8 cellular contexts compared by ENCODE assay signal in genomic region chr17:75504347-75505151, GRCh38. TPM values are rescaled to one million over a fixed set of nuclear protein-coding genes. Genes with fewer than 3 reads are reported as not detected.
DNase-seq lines count a peak whose midpoint lies in the region; ATAC-seq and TF ChIP-seq lines count a peak whose summit lies in the region.

No MANE protein-coding gene starts in this region.

- POLR2A ChIA-PET in naive thymus-derived CD4-positive, alpha-beta T cell (lab: Charles Lee) = interaction anchor here (1.0 to 1.5 kb wide), 2 partner anchors 17 to 516 kb away, joined by 3 to 4 read pairs; no protein-coding TSS in a partner anchor

- no peaks in the 10 kb centered on the region for H3F3A ChIP-seq in SU-DHL-6 (ENCODE audit: insufficient read depth)

- H3K27ac ChIP-seq in SU-DHL-6 (ENCODE audit: low read depth, low read length) (no peak overlapping the region), ascending aorta (no peak overlapping the region)
- H3K27ac ChIP-seq in naive thymus-derived CD4-positive, alpha-beta T cell (ENCODE audit: low read depth, low read length) = no peak overlapping the region

- no peak overlapping the region for H3K4me3 ChIP-seq in SU-DHL-6 (ENCODE audit: insufficient read depth, low read length, poor library complexity, severe bottlenecking)
- no peak overlapping the region for H3K4me3 ChIP-seq in naive thymus-derived CD4-positive, alpha-beta T cell (ENCODE audit: low read length)
- H3K4me3 ChIP-seq in ascending aorta = no peak overlapping the region

- peaks cover 8% of the 10 kb centered on the region for H3K4me1 Mint-ChIP-seq in central memory CD8-positive, alpha-beta T cell
- H3K4me1 Mint-ChIP-seq in naive thymus-derived CD4-positive, alpha-beta T cell = peaks cover 0 to 2% (median 0%) of the 10 kb centered on the region in 7 donors

- H3K4me2 ChIP-seq in SU-DHL-6 (ENCODE audit: low read depth, low read length, poor library complexity, severe bottlenecking) = no peak overlapping the region

- no peak overlapping the region for H2AFZ ChIP-seq in SU-DHL-6 (ENCODE audit: low read depth, low read length, severe bottlenecking)

- CTCF ChIA-PET in naive thymus-derived CD4-positive, alpha-beta T cell (lab: Charles Lee) = interaction anchor here (1.6 kb wide), 1 partner anchor 14 kb away, joined by 4 read pairs; no protein-coding TSS in a partner anchor

- H3K9ac ChIP-seq in SU-DHL-6 (ENCODE audit: low read length) = no peak overlapping the region

- no peaks in the 10 kb centered on the region for H3K27me3 ChIP-seq in SU-DHL-6 (ENCODE audit: low read length)
- H3K27me3 ChIP-seq in naive thymus-derived CD4-positive, alpha-beta T cell (ENCODE audit: control insufficient read depth in 2 of 2, insufficient read depth in 2 of 2, low read length in 2 of 2) = no peaks in the 10 kb centered on the region
- H3K27me3 ChIP-seq in ascending aorta = no peaks in the 10 kb centered on the region

- DNase-seq in AG20443 (ENCODE audit: low spot score) (peak; percentile 55), GM20000 (ENCODE audit: low spot score) (peak; percentile 90), NCI-H524 treated with DMSO at 0.1 percent for 48 hours (lab: John Stamatoyannopoulos, UW) (no peak), ascending aorta (ENCODE audit: low spot score in 2 of 2) (no peak)
- DNase-seq in central memory CD8-positive, alpha-beta T cell (ENCODE audit: low spot score in 2 of 2) = peak; percentile 30 to 36
- peak in 4 of 9 donors; percentile 26 to 41 (median 38) for DNase-seq in naive thymus-derived CD4-positive, alpha-beta T cell

- TF ChIP-seq CTCF in GM20000 (IDR thresholded peaks at IDR 0.05; ENCODE audit: extremely low read depth, missing control alignments) (peak; percentile 70), SU-DHL-6 (IDR thresholded peaks at IDR 0.05; ENCODE audit: insufficient read depth, low read length, poor library complexity, severe bottlenecking) (peak; percentile 84), ascending aorta (IDR thresholded peaks at IDR 0.05) (peak in 1 of 3 experiments; percentile 50)

- H3K4me1 ChIP-seq in naive thymus-derived CD4-positive, alpha-beta T cell (ENCODE audit: control insufficient read depth in 2 of 2, insufficient read depth in 2 of 2, low read length in 2 of 2) = no peaks in the 10 kb centered on the region
- peaks cover 2 to 20% of the 10 kb centered on the region in 2 donors for H3K4me1 ChIP-seq in ascending aorta

- no peaks in the 10 kb centered on the region for H3K27me3 Mint-ChIP-seq in central memory CD8-positive, alpha-beta T cell
- no peaks in the 10 kb centered on the region for H3K27me3 Mint-ChIP-seq in naive thymus-derived CD4-positive, alpha-beta T cell

- no peaks in the 10 kb centered on the region for H3K9me3 ChIP-seq in SU-DHL-6 (ENCODE audit: insufficient read depth, low read length)
- H3K9me3 ChIP-seq in naive thymus-derived CD4-positive, alpha-beta T cell (ENCODE audit: control insufficient read depth in 2 of 3, low read length in 3 of 3) = no peaks in the 10 kb centered on the region
- H3K9me3 ChIP-seq in ascending aorta = no peaks in the 10 kb centered on the region

- H3K4me3 Mint-ChIP-seq in central memory CD8-positive, alpha-beta T cell = peak overlapping the region; percentile 18
- H3K4me3 Mint-ChIP-seq in naive thymus-derived CD4-positive, alpha-beta T cell = no peak overlapping the region

- no peaks in the 10 kb centered on the region for H3K9me2 ChIP-seq in SU-DHL-6 (replicated peaks; ENCODE audit: insufficient read depth, low read length)

- intact Hi-C loops in naive thymus-derived CD4-positive, alpha-beta T cell (cut with micrococcal nuclease) = loop anchor here in 1 of 2 donors (1.0 to 2.0 kb wide), 2 partner anchors 21 to 58 kb away; partner anchors contain the start of gene LLGL2
- intact Hi-C loops in ascending aorta (cut with DNase I) = loop anchor here (5.0 kb wide), 1 partner anchor 47 kb away; the partner anchor contains the start of gene TMEM94

- H4K20me1 ChIP-seq in SU-DHL-6 (ENCODE audit: low read depth, low read length) = no peaks in the 10 kb centered on the region

- H3K27ac Mint-ChIP-seq in central memory CD8-positive, alpha-beta T cell (ENCODE audit: low read depth) = no peak overlapping the region
- no peak overlapping the region for H3K27ac Mint-ChIP-seq in naive thymus-derived CD4-positive, alpha-beta T cell

- H3K36me3 ChIP-seq in SU-DHL-6 (ENCODE audit: low read length) = no peaks in the 10 kb centered on the region
- peaks cover 0 to 7% (median 0%) of the 10 kb centered on the region in 3 experiments for H3K36me3 ChIP-seq in naive thymus-derived CD4-positive, alpha-beta T cell (ENCODE audit: control insufficient read depth in 2 of 3, insufficient read depth in 3 of 3, low read length in 3 of 3)
- peaks cover 45 to 66% of the 10 kb centered on the region in 2 donors for H3K36me3 ChIP-seq in ascending aorta

- H3K36me3 Mint-ChIP-seq in central memory CD8-positive, alpha-beta T cell (ENCODE audit: insufficient read depth) = peaks cover 1% of the 10 kb centered on the region
- no peaks in the 10 kb centered on the region for H3K36me3 Mint-ChIP-seq in naive thymus-derived CD4-positive, alpha-beta T cell

- H3K79me2 ChIP-seq in SU-DHL-6 (ENCODE audit: insufficient read depth, low read length) = no peaks in the 10 kb centered on the region

- no peaks in the 10 kb centered on the region for H3K9me3 Mint-ChIP-seq in central memory CD8-positive, alpha-beta T cell
- no peaks in the 10 kb centered on the region for H3K9me3 Mint-ChIP-seq in naive thymus-derived CD4-positive, alpha-beta T cell

- peak; percentile 45 for ATAC-seq in central memory CD8-positive, alpha-beta T cell (replicated peaks; ENCODE audit: extremely low read depth, poor library complexity, severe bottlenecking)
- ATAC-seq in naive thymus-derived CD4-positive, alpha-beta T cell = peak; percentile 73
- no peak for ATAC-seq in HG03045 (IDR thresholded peaks at IDR 0.05; ENCODE audit: unreplicated experiment)

RNA-seq across cellular contexts. Expression of gene CASKIN2, which starts 10.8 kb away (rescaled TPM):
- total RNA-seq in naive thymus-derived CD4-positive, alpha-beta T cell = 1 to 10 TPM in 2 of 5 experiments, under 1 TPM in 3; 0.22 to 1.2 (median 0.92) TPM
- under 1 TPM in 1 of 2 donors, not detected in 1; 0.28 TPM for polyA plus RNA-seq in naive thymus-derived CD4-positive, alpha-beta T cell
- 112 TPM for total RNA-seq in ascending aorta

RNA-seq across cellular contexts. Expression of gene TSEN54, which starts 11.8 kb away (rescaled TPM):
- 10 to 100 TPM; 36.2 to 62.9 (median 56.0) TPM for total RNA-seq in naive thymus-derived CD4-positive, alpha-beta T cell
- polyA plus RNA-seq in naive thymus-derived CD4-positive, alpha-beta T cell = 10 to 100 TPM; 64.6 to 85.0 TPM
- 92.7 TPM for total RNA-seq in ascending aorta

RNA-seq across cellular contexts. Expression of gene LLGL2, which starts 20.9 kb away (rescaled TPM):
- 10 to 100 TPM; 22.4 to 55.7 (median 33.7) TPM for total RNA-seq in naive thymus-derived CD4-positive, alpha-beta T cell
- polyA plus RNA-seq in naive thymus-derived CD4-positive, alpha-beta T cell = 10 to 100 TPM in 1 of 2 donors, 1 to 10 TPM in 1; 9.2 to 12.8 TPM
- total RNA-seq in ascending aorta = 41.8 TPM

RNA-seq across cellular contexts. Expression of gene TMEM94, which starts 48.1 kb away (rescaled TPM):
- total RNA-seq in naive thymus-derived CD4-positive, alpha-beta T cell = 10 to 100 TPM; 74.1 to 97.2 (median 81.9) TPM
- polyA plus RNA-seq in naive thymus-derived CD4-positive, alpha-beta T cell = 10 to 100 TPM; 11.7 to 27.2 TPM
- total RNA-seq in ascending aorta = 125 TPM

Comparison
In these comparisons a context has a peak if more than half of its experiments do, and no peak if none do; other contexts are left out.
1. DNase-seq: peak in AG20443 (single experiment), GM20000 (single experiment) and central memory CD8-positive, alpha-beta T cell (2 of 2); none in NCI-H524 treated with DMSO at 0.1 percent for 48 hours (single experiment) and ascending aorta (0 of 2).
2. RNA of gene CASKIN2, which starts 10.8 kb away (total RNA-seq): 112 TPM in ascending aorta (single experiment); 0.22 to 1.2 TPM in naive thymus-derived CD4-positive, alpha-beta T cell; every median in the first group is over 10 times any median in the second.